ENCODE assay signal across 11 cellular contexts in genomic region chr18:6056171-6056932, GRCh38.
DNase-seq lines count a peak whose midpoint lies in the region; ATAC-seq lines count a peak whose summit lies in the region.
"Had no signal": no experiment of that assay in that cellular context is flagged by ENCODE, and none has a peak within 500 bp of the region (broad histone marks: within the 10 kb centered on the region; RNA-seq: fewer than 3 reads in every experiment).

No MANE protein-coding gene starts in this region.

- peak; percentile 57 for ATAC-seq in GM19023 (IDR thresholded peaks at IDR 0.05; ENCODE audit: unreplicated experiment)
- ATAC-seq in HG03354 (IDR thresholded peaks at IDR 0.05; ENCODE audit: poor library complexity, severe bottlenecking, unreplicated experiment), result peak; percentile 50
- no peak for ATAC-seq in HG02571 (IDR thresholded peaks at IDR 0.05; ENCODE audit: unreplicated experiment)
- ATAC-seq: left colon had no signal

- DNase-seq in dermis blood vessel endothelial cell (peak; percentile 70), pons (ENCODE audit: low spot score) (peak; percentile 9), NCI-H146 treated with DMSO at 0.1 percent for 48 hours (lab: John Stamatoyannopoulos, UW; ENCODE audit: unreplicated experiment) (no peak), nucleus accumbens (lab: John Stamatoyannopoulos, UW) (no peak), NCI-H82 treated with DMSO at 0.1 percent for 48 hours (lab: John Stamatoyannopoulos, UW; ENCODE audit: unreplicated experiment) (no peak)
- DNase-seq: activated T-cell treated with anti-CD3 and anti-CD28 coated beads, Interleukin-2, amount 50 U/mL, for 4 hours; left colon; NCI-H345 had no signal

Comparison
In these comparisons a context has a peak if more than half of its experiments do, and no peak if none do; other contexts are left out.
1. DNase-seq: peak in dermis blood vessel endothelial cell (single experiment) and pons (single experiment); none in NCI-H146 treated with DMSO at 0.1 percent for 48 hours (single experiment), nucleus accumbens (0 of 56) and NCI-H82 treated with DMSO at 0.1 percent for 48 hours (single experiment).